ENCODE assay signal across 1 cellular context in genomic region chr4:186859420-186859819, GRCh38.
TF ChIP-seq lines count a peak whose summit lies in the region.

No MANE protein-coding gene starts in this region.

TF ChIP-seq in neural cell, 6 proteins besides CTCF, POLR2A, EP300 and RAD21 (continued from another document):
- no peak for TF ChIP-seq TAF1 (IDR thresholded peaks at IDR 0.05; ENCODE audit: low read depth)
- TF ChIP-seq MXI1 (conservative IDR thresholded peaks at IDR 0.05; ENCODE audit: poor library complexity, severe bottlenecking) = no peak
- no peak for TF ChIP-seq REST (IDR thresholded peaks at IDR 0.05; ENCODE audit: borderline replicate concordance)
